8 cellular contexts compared by ENCODE assay signal in genomic region chr19:41887711-41888382, GRCh38. TPM values are rescaled to one million over a fixed set of nuclear protein-coding genes. Genes with fewer than 3 reads are reported as not detected.
DNase-seq lines count a peak whose midpoint lies in the region; ATAC-seq and TF ChIP-seq lines count a peak whose summit lies in the region.

No MANE protein-coding gene starts in this region.

- ATAC-seq in omental fat pad (ENCODE audit: low FRiP score) (peak; percentile 11), GM21723 (IDR thresholded peaks at IDR 0.05; ENCODE audit: unreplicated experiment) (no peak), HG03520 (IDR thresholded peaks at IDR 0.05; ENCODE audit: unreplicated experiment) (no peak)

- no peak overlapping the region for H3K4me3 ChIP-seq in choroid plexus epithelial cell (ENCODE audit: low read depth, low read length)

- no peak for TF ChIP-seq CTCF in choroid plexus epithelial cell (conservative IDR thresholded peaks at IDR 0.05; ENCODE audit: low read depth, low read length)
- TF ChIP-seq CTCF in omental fat pad (IDR thresholded peaks at IDR 0.05), result no peak

- DNase-seq in DMS53 (lab: John Stamatoyannopoulos, UW), result peak; percentile 80
- no peak for DNase-seq in DMS53 treated with DMSO at 0.1 percent for 48 hours (lab: John Stamatoyannopoulos, UW; ENCODE audit: unreplicated experiment)
- DNase-seq in activated CD4-positive, alpha-beta T cell treated with anti-CD3 and anti-CD28 coated beads for 4 hours, result peak; percentile 90 to 91
- DNase-seq in choroid plexus epithelial cell (ENCODE audit: low read depth), result peak; percentile 40
- no peak for DNase-seq in omental fat pad (ENCODE audit: low spot score)
- no peak for DNase-seq in NCI-H2081 treated with DMSO at 0.1 percent for 48 hours (lab: John Stamatoyannopoulos, UW)

RNA-seq across cellular contexts. Expression of gene ARHGEF1, which starts 4.9 kb away (rescaled TPM):
- 100 to 1,000 TPM in 1 of 4 donors, 10 to 100 TPM in 3; 53.1 to 129 (median 72.0) TPM for total RNA-seq in omental fat pad

RNA-seq across cellular contexts. Expression of gene CD79A, which starts 10.8 kb away (rescaled TPM):
- 1 to 10 TPM in 1 of 4 donors, under 1 TPM in 1, not detected in 2; 0.72 to 1.8 TPM for total RNA-seq in omental fat pad

RNA-seq across cellular contexts. Expression of gene RPS19, which starts 27.8 kb away (rescaled TPM):
- 100 to 1,000 TPM; 559 to 757 (median 617) TPM for total RNA-seq in omental fat pad

RNA-seq across cellular contexts. Expression of gene ERFL, which starts 40.4 kb away (rescaled TPM):
- under 1 TPM in 1 of 4 donors, not detected in 3; 0.25 TPM for total RNA-seq in omental fat pad

RNA-seq across cellular contexts. Expression of gene DMRTC2, which starts 43.0 kb away (rescaled TPM):
- total RNA-seq in omental fat pad, result not detected

Comparison
In these comparisons a context has a peak if more than half of its experiments do, and no peak if none do; other contexts are left out.
1. DNase-seq: peak in DMS53 (single experiment), activated CD4-positive, alpha-beta T cell treated with anti-CD3 and anti-CD28 coated beads for 4 hours (2 of 2) and choroid plexus epithelial cell (single experiment); none in DMS53 treated with DMSO at 0.1 percent for 48 hours (single experiment), omental fat pad (single experiment) and NCI-H2081 treated with DMSO at 0.1 percent for 48 hours (single experiment).